ENCODE assay signal across 1 cellular context in the genomic region with DNA sequence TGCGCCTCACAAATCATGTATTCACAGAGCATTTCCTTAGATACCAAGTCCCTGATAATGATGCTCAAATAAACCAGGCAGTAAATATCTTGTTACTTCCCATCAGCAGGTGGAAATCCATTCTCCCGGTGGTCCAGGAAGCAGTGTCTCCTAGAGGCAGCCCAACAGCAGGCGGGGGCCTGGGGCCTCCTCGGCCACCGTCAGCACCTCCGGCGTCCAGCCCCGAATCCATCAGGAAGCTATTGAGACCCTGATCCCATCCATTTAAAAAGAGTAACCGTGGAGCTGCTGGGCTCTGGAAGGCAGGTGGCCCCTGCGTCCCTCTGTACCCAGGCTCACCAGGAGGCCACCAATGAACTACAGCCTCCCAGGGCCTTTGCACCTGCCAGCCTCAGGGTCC.
TF ChIP-seq lines count a peak whose summit lies in the region.

No MANE protein-coding gene starts in this region.

TF ChIP-seq in H1, 55 proteins besides CTCF, POLR2A, EP300 and RAD21 (continued from another document):
- TF ChIP-seq, protein P1, sequence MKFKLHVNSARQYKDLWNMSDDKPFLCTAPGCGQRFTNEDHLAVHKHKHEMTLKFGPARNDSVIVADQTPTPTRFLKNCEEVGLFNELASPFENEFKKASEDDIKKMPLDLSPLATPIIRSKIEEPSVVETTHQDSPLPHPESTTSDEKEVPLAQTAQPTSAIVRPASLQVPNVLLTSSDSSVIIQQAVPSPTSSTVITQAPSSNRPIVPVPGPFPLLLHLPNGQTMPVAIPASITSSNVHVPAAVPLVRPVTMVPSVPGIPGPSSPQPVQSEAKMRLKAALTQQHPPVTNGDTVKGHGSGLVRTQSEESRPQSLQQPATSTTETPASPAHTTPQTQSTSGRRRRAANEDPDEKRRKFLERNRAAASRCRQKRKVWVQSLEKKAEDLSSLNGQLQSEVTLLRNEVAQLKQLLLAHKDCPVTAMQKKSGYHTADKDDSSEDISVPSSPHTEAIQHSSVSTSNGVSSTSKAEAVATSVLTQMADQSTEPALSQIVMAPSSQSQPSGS (IDR thresholded peaks at IDR 0.05; ENCODE audit: low read length) = no peak
- no peak for TF ChIP-seq HDAC2 (IDR thresholded peaks at IDR 0.05; ENCODE audit: borderline replicate concordance in 1 of 2, low read depth in 2 of 2, low read length in 2 of 2)
- TF ChIP-seq NRF1 (IDR thresholded peaks at IDR 0.05; ENCODE audit: low read depth, low read length) = no peak
- TF ChIP-seq BACH1 (IDR thresholded peaks at IDR 0.05; ENCODE audit: low read length) = no peak
- TF ChIP-seq RFX5 (IDR thresholded peaks at IDR 0.05; ENCODE audit: borderline replicate concordance, low read depth, low read length) = no peak
- no peak for TF ChIP-seq BRCA1 (IDR thresholded peaks at IDR 0.05; ENCODE audit: low read depth, low read length)
- no peak for TF ChIP-seq SUZ12 (IDR thresholded peaks at IDR 0.05; ENCODE audit: low read length)
- no peak for TF ChIP-seq KDM4A (IDR thresholded peaks at IDR 0.05; ENCODE audit: low read depth, low read length, severe bottlenecking)
- no peak for TF ChIP-seq MAFK (IDR thresholded peaks at IDR 0.05; ENCODE audit: low read depth, low read length)
- TF ChIP-seq CREB1 (IDR thresholded peaks at IDR 0.05) = no peak
- no peak for TF ChIP-seq HDAC6 (IDR thresholded peaks at IDR 0.05; ENCODE audit: low read depth, low read length)
TF ChIP-seq in H1: peak in this region for 0.
